8 cellular contexts compared by ENCODE assay signal in the genomic region with DNA sequence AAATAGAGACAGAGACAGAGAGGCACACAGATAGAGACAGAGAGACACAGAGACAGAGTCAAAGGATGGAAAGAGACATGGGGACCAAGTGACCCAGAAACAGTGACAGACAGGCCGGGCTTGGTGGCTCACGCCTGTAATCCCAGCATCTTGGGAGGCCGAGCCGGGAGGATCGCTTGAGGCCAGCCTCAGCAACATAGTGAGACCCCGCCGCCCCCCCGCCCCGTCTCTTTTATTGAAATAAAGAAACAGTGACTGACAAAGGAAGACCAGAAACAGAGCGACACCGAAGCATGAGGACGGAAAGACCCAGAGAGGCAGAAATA.
A peak's percentile ranks its signal among the peaks of the same experiment; 100 is the strongest.
DNase-seq lines count a peak whose midpoint lies in the region; ATAC-seq and TF ChIP-seq lines count a peak whose summit lies in the region.

No MANE protein-coding gene starts in this region.

- peak overlapping the region; percentile 58 to 95 for H3K27ac ChIP-seq in coronary artery
- peak overlapping the region; percentile 74 for H3K27ac ChIP-seq in muscle layer of duodenum (ENCODE audit: low read length)

- TF ChIP-seq CTCF in coronary artery (IDR thresholded peaks at IDR 0.05), result no peak

- no peaks in the 10 kb centered on the region for H3K9me3 ChIP-seq in muscle layer of duodenum (ENCODE audit: control insufficient read depth in 1 of 2, low read length in 2 of 2)

- ATAC-seq in GM18873 (IDR thresholded peaks at IDR 0.05; ENCODE audit: low FRiP score, unreplicated experiment) (no peak), GM18868 (IDR thresholded peaks at IDR 0.05; ENCODE audit: unreplicated experiment) (no peak), GM21515 (IDR thresholded peaks at IDR 0.05; ENCODE audit: unreplicated experiment) (no peak)

- peaks cover 13 to 36% of the 10 kb centered on the region in 2 donors for H3K4me1 ChIP-seq in muscle layer of duodenum (ENCODE audit: control insufficient read depth in 1 of 2, insufficient read depth in 2 of 2, low read length in 2 of 2)

- H3K4me3 ChIP-seq in coronary artery (peak overlapping the region; percentile 92), muscle layer of duodenum (ENCODE audit: low read depth in 1 of 2, low read length in 2 of 2) (peak overlapping the region; percentile 62 to 71)

- DNase-seq in stimulated activated CD4-positive, alpha-beta T cell treated with anti-CD3 and anti-CD28 coated beads, Interleukin-15, amount 100 ng/mL, for 24 hours, result peak; percentile 8
- no peak for DNase-seq in stimulated activated CD4-positive, alpha-beta T cell treated with anti-CD3 and anti-CD28 coated beads, Interleukin-4, amount 100 ng/mL, for 1 hour
- peak; percentile 77 for DNase-seq in coronary artery (ENCODE audit: low spot score)
- DNase-seq in NCI-H82 treated with DMSO at 0.1 percent for 48 hours (lab: John Stamatoyannopoulos, UW; ENCODE audit: unreplicated experiment), result no peak

- no peaks in the 10 kb centered on the region for H3K27me3 ChIP-seq in muscle layer of duodenum (ENCODE audit: low read depth, low read length)

- no peaks in the 10 kb centered on the region for H3K36me3 ChIP-seq in muscle layer of duodenum (ENCODE audit: control insufficient read depth in 1 of 2, insufficient read depth in 2 of 2, low read length in 2 of 2)

Comparison
In these comparisons a context has a peak if more than half of its experiments do, and no peak if none do; other contexts are left out.
1. DNase-seq: peak in stimulated activated CD4-positive, alpha-beta T cell treated with anti-CD3 and anti-CD28 coated beads, Interleukin-15, amount 100 ng/mL, for 24 hours (single experiment) and coronary artery (single experiment); none in stimulated activated CD4-positive, alpha-beta T cell treated with anti-CD3 and anti-CD28 coated beads, Interleukin-4, amount 100 ng/mL, for 1 hour (single experiment) and NCI-H82 treated with DMSO at 0.1 percent for 48 hours (single experiment).